2 cellular contexts compared by ENCODE assay signal in the genomic region with DNA sequence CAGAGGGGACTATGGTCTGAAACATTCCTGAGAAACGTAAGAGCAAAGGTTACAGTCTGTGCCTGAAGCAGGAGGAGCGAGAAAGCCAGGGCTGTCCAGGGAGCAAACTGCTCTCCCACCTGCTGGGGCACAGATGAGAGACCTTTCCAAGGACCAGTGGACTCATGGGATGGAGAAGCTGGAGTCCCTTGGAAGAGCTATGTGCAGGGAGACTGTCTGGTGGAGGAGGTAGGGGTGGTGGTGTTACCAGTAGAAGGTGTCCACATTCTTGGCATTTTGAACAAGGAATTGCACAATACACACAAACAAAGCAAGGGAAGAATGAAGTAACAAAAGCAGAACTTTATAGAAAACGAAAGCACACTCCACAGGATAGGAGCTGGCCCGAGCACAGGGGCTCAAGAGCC.
TF ChIP-seq lines count a peak whose summit lies in the region.

No MANE protein-coding gene starts in this region.

TF ChIP-seq in SK-N-SH, 30 proteins besides CTCF, POLR2A, EP300 and RAD21 (continued from another document):
- TF ChIP-seq ELF1 (IDR thresholded peaks at IDR 0.05) = no peak
- TF ChIP-seq, protein P1, sequence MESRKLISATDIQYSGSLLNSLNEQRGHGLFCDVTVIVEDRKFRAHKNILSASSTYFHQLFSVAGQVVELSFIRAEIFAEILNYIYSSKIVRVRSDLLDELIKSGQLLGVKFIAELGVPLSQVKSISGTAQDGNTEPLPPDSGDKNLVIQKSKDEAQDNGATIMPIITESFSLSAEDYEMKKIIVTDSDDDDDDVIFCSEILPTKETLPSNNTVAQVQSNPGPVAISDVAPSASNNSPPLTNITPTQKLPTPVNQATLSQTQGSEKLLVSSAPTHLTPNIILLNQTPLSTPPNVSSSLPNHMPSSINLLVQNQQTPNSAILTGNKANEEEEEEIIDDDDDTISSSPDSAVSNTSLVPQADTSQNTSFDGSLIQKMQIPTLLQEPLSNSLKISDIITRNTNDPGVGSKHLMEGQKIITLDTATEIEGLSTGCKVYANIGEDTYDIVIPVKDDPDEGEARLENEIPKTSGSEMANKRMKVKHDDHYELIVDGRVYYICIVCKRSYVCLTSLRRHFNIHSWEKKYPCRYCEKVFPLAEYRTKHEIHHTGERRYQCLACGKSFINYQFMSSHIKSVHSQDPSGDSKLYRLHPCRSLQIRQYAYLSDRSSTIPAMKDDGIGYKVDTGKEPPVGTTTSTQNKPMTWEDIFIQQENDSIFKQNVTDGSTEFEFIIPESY (IDR thresholded peaks at IDR 0.05; ENCODE audit: borderline replicate concordance, low read depth) = no peak
- no peak for TF ChIP-seq NRF1 (IDR thresholded peaks at IDR 0.05; ENCODE audit: low read depth, low read length)
- no peak for TF ChIP-seq GATA2 (CRISPR knock-in tag; IDR thresholded peaks at IDR 0.05)
- TF ChIP-seq, protein P2, sequence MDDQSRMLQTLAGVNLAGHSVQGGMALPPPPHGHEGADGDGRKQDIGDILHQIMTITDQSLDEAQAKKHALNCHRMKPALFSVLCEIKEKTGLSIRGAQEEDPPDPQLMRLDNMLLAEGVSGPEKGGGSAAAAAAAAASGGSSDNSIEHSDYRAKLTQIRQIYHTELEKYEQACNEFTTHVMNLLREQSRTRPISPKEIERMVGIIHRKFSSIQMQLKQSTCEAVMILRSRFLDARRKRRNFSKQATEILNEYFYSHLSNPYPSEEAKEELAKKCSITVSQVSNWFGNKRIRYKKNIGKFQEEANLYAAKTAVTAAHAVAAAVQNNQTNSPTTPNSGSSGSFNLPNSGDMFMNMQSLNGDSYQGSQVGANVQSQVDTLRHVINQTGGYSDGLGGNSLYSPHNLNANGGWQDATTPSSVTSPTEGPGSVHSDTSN (IDR thresholded peaks at IDR 0.05) = no peak
- no peak for TF ChIP-seq EZH2phosphoT487 (IDR thresholded peaks at IDR 0.05; ENCODE audit: borderline replicate concordance, low read depth)
- TF ChIP-seq TCF12 (IDR thresholded peaks at IDR 0.05) = no peak
- TF ChIP-seq TAF1 (IDR thresholded peaks at IDR 0.05; ENCODE audit: borderline replicate concordance, low read depth, low read length) = no peak
- TF ChIP-seq POLR2AphosphoS5 (IDR thresholded peaks at IDR 0.05; ENCODE audit: low read depth, low read length) = no peak
- no peak for TF ChIP-seq SMC3 (IDR thresholded peaks at IDR 0.05; ENCODE audit: low read depth, low read length)
TF ChIP-seq in SK-N-SH: peak in this region for 0.

TF ChIP-seq in SK-N-SH treated with all-trans-retinoic acid at 6 μM for 48 hours, 23 proteins besides CTCF, POLR2A, EP300 and RAD21 (continued from another document):
- TF ChIP-seq, protein P3, sequence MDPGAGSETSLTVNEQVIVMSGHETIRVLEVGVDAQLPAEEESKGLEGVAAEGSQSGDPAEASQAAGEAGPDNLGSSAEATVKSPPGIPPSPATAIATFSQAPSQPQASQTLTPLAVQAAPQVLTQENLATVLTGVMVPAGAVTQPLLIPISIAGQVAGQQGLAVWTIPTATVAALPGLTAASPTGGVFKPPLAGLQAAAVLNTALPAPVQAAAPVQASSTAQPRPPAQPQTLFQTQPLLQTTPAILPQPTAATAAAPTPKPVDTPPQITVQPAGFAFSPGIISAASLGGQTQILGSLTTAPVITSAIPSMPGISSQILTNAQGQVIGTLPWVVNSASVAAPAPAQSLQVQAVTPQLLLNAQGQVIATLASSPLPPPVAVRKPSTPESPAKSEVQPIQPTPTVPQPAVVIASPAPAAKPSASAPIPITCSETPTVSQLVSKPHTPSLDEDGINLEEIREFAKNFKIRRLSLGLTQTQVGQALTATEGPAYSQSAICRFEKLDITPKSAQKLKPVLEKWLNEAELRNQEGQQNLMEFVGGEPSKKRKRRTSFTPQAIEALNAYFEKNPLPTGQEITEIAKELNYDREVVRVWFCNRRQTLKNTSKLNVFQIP (CRISPR knock-in tag; IDR thresholded peaks at IDR 0.05; ENCODE audit: borderline replicate concordance, low read depth) = no peak
- TF ChIP-seq ESRRG (CRISPR knock-in tag; IDR thresholded peaks at IDR 0.05) (no peak), TCF4 (CRISPR knock-in tag; IDR thresholded peaks at IDR 0.05; ENCODE audit: borderline replicate concordance) (no peak), PPARA (CRISPR knock-in tag; IDR thresholded peaks at IDR 0.05; ENCODE audit: borderline replicate concordance) (no peak)
- TF ChIP-seq, protein P4, sequence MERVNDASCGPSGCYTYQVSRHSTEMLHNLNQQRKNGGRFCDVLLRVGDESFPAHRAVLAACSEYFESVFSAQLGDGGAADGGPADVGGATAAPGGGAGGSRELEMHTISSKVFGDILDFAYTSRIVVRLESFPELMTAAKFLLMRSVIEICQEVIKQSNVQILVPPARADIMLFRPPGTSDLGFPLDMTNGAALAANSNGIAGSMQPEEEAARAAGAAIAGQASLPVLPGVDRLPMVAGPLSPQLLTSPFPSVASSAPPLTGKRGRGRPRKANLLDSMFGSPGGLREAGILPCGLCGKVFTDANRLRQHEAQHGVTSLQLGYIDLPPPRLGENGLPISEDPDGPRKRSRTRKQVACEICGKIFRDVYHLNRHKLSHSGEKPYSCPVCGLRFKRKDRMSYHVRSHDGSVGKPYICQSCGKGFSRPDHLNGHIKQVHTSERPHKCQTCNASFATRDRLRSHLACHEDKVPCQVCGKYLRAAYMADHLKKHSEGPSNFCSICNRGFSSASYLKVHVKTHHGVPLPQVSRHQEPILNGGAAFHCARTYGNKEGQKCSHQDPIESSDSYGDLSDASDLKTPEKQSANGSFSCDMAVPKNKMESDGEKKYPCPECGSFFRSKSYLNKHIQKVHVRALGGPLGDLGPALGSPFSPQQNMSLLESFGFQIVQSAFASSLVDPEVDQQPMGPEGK (CRISPR knock-in tag; IDR thresholded peaks at IDR 0.05; ENCODE audit: borderline replicate concordance) = no peak
TF ChIP-seq in SK-N-SH treated with all-trans-retinoic acid at 6 μM for 48 hours: peak in this region for 0.
